Comparison of ENCODE assay signal across 19 cellular contexts in the genomic region with DNA sequence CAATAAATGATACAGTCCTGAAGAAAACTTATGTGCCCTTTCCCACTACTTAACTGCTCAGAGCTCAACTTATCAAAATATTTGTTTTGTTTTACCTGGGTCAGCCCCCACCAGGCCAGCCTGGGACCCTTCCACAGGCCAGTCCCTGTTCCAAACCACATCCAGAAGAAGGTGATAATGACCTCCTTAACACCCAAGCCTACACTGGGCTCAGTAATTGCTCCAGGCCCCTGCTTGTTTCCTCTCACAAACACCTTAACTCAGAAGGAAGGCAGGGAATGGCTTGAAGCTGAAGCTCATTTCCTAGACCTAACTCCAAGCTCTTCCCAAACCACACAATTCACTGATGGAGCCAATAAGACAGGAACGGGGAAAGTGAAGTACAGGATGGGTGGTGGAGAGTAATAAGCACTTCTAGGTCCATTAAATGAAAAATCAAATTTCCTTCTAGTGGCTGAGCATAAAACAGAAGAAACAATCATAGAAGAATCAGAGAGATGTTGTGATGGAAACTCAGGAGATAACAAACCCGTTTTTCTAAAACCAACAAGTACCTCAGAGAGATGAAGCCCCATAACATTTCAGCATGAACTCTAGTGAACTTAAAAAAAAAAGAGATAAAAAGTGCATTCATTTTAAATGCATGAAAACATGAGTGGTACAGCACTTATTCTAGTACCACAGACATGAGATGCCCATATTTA.
DNase-seq lines count a peak whose midpoint lies in the region; ATAC-seq and TF ChIP-seq lines count a peak whose summit lies in the region.
"Had no signal": no experiment of that assay in that cellular context is flagged by ENCODE, and none has a peak within 500 bp of the region (broad histone marks: within the 10 kb centered on the region; RNA-seq: fewer than 3 reads in every experiment).

No MANE protein-coding gene starts in this region.

- H2BK120ac ChIP-seq in mesenchymal stem cell (ENCODE audit: low read depth, low read length): no peak overlapping the region

- no peak for ATAC-seq in activated T-helper 17 cell treated with anti-CD3 and anti-CD28 coated beads, Interleukin-2, amount 50 U/mL, for 72 hours (replicated peaks)

- CTCF ChIA-PET in activated naive CD4-positive, alpha-beta T cell treated with anti-CD3 and anti-CD28 coated beads for 36 hours (lab: Charles Lee): interaction anchor here (0.6 to 3.4 kb wide), 4 partner anchors 10 to 739 kb away, joined by 3 to 17 read pairs (median 4); no protein-coding TSS in a partner anchor

- intact Hi-C loops in activated naive CD4-positive, alpha-beta T cell treated with anti-CD3 and anti-CD28 coated beads for 36 hours (cut with micrococcal nuclease): loop anchor here (2.0 to 5.0 kb wide), 2 partner anchors 73 to 319 kb away; no protein-coding TSS in a partner anchor
- intact Hi-C loops in stomach (cut with DNase I; ENCODE audit: low total_unique reads): no loop called here

- TF ChIP-seq EP300 in stomach (IDR thresholded peaks at IDR 0.05): no peak

- H3K23ac ChIP-seq in mesenchymal stem cell (ENCODE audit: low read length in 2 of 2): no peak overlapping the region

- H3K9me3 ChIP-seq in mesenchymal stem cell (ENCODE audit: control insufficient read depth, low read length): no peaks in the 10 kb centered on the region
- no peaks in the 10 kb centered on the region for H3K9me3 ChIP-seq in stomach
- no peaks in the 10 kb centered on the region for H3K9me3 ChIP-seq in MM.1S (replicated peaks; ENCODE audit: insufficient read depth, low read length)
- H3K9me3 ChIP-seq: Peyer's patch, sigmoid colon, tibial nerve had no signal

- H3K14ac ChIP-seq in mesenchymal stem cell (ENCODE audit: low read length in 2 of 2): peak overlapping the region in 1 of 2 experiments; percentile 31

- no peaks in the 10 kb centered on the region for H4K20me1 ChIP-seq in MM.1S (ENCODE audit: insufficient read depth, low read length)

- peak overlapping the region in 1 of 2 experiments; percentile 60 for H2BK12ac ChIP-seq in mesenchymal stem cell (ENCODE audit: low read length in 2 of 2)

- H4K8ac ChIP-seq in mesenchymal stem cell (ENCODE audit: low read length): no peak overlapping the region

- peaks cover 0 to 47% of the 10 kb centered on the region in 2 experiments for H3K36me3 ChIP-seq in mesenchymal stem cell (ENCODE audit: control insufficient read depth in 1 of 2, insufficient read depth in 2 of 2, low read depth in 1 of 2, low read length in 2 of 2)
- H3K36me3 ChIP-seq in stomach: no peaks in the 10 kb centered on the region
- no peaks in the 10 kb centered on the region for H3K36me3 ChIP-seq in MM.1S (replicated peaks; ENCODE audit: insufficient read depth, low read length)
- H3K36me3 ChIP-seq: brain microvascular endothelial cell, Peyer's patch, sigmoid colon, tibial nerve had no signal

- no peak overlapping the region for H3K4me3 Mint-ChIP-seq in activated naive CD4-positive, alpha-beta T cell treated with anti-CD3 and anti-CD28 coated beads for 36 hours
- peak overlapping the region; percentile 32 for H3K4me3 Mint-ChIP-seq in activated T-helper 17 cell treated with anti-CD3 and anti-CD28 coated beads, Interleukin-2, amount 50 U/mL, for 72 hours
- H3K4me3 Mint-ChIP-seq: IgD-negative memory B cell had no signal

- peaks cover 15% of the 10 kb centered on the region for H3K79me1 ChIP-seq in mesenchymal stem cell (replicated peaks; ENCODE audit: low read length, poor library complexity, severe bottlenecking)

- peak overlapping the region; percentile 7 for H2AK5ac ChIP-seq in mesenchymal stem cell (ENCODE audit: low read length, severe bottlenecking)

- no peak overlapping the region for H2BK5ac ChIP-seq in mesenchymal stem cell (ENCODE audit: low read depth, low read length, poor library complexity, severe bottlenecking)

- H3F3A ChIP-seq in MM.1S (ENCODE audit: insufficient read depth, low read length): no peaks in the 10 kb centered on the region

- peak overlapping the region in 1 of 2 experiments; percentile 15 for H3K4ac ChIP-seq in mesenchymal stem cell (ENCODE audit: low read depth in 1 of 2, low read length in 2 of 2)

- H4K91ac ChIP-seq in mesenchymal stem cell (ENCODE audit: low read length): no peak overlapping the region

- TF ChIP-seq CTCF in stomach (IDR thresholded peaks at IDR 0.05): no peak
- no peak for TF ChIP-seq CTCF in MM.1S (IDR thresholded peaks at IDR 0.05; ENCODE audit: low read length)

- no peak for TF ChIP-seq POLR2A in stomach (IDR thresholded peaks at IDR 0.05)

- no peaks in the 10 kb centered on the region for H3K36me3 Mint-ChIP-seq in activated naive CD4-positive, alpha-beta T cell treated with anti-CD3 and anti-CD28 coated beads for 36 hours (ENCODE audit: low read depth)
- H3K36me3 Mint-ChIP-seq in activated T-helper 17 cell treated with anti-CD3 and anti-CD28 coated beads, Interleukin-2, amount 50 U/mL, for 72 hours (ENCODE audit: low read depth): peaks cover 14% of the 10 kb centered on the region
- H3K36me3 Mint-ChIP-seq: IgD-negative memory B cell had no signal

- no peaks in the 10 kb centered on the region for H3K27me3 ChIP-seq in mesenchymal stem cell (ENCODE audit: control insufficient read depth in 1 of 2, insufficient read depth in 1 of 2, low read length in 2 of 2)
- no peaks in the 10 kb centered on the region for H3K27me3 ChIP-seq in stomach
- H3K27me3 ChIP-seq in MM.1S (replicated peaks; ENCODE audit: insufficient read depth, low read length): no peaks in the 10 kb centered on the region
- H3K27me3 ChIP-seq: brain microvascular endothelial cell, Peyer's patch, sigmoid colon, tibial nerve had no signal

- H3K4me3 ChIP-seq in mesenchymal stem cell (ENCODE audit: insufficient read depth in 1 of 2, low read depth in 1 of 2, low read length in 2 of 2): peak overlapping the region in 1 of 2 experiments; percentile 32
- no peak overlapping the region for H3K4me3 ChIP-seq in stomach
- H3K4me3 ChIP-seq in MM.1S (ENCODE audit: low read length): no peak overlapping the region
- H3K4me3 ChIP-seq: Peyer's patch, sigmoid colon, tibial nerve had no signal

- H3K4me2 ChIP-seq in mesenchymal stem cell (ENCODE audit: low read length, poor library complexity, severe bottlenecking): no peak overlapping the region
- H3K4me2 ChIP-seq in MM.1S (ENCODE audit: low read depth, low read length): no peak overlapping the region

- peak overlapping the region; percentile 33 for H3K27ac Mint-ChIP-seq in activated naive CD4-positive, alpha-beta T cell treated with anti-CD3 and anti-CD28 coated beads for 36 hours
- H3K27ac Mint-ChIP-seq in activated T-helper 17 cell treated with anti-CD3 and anti-CD28 coated beads, Interleukin-2, amount 50 U/mL, for 72 hours: peak overlapping the region; percentile 81

- no peak for DNase-seq in activated naive CD4-positive, alpha-beta T cell treated with anti-CD3 and anti-CD28 coated beads for 36 hours
- no peak for DNase-seq in activated naive CD4-positive, alpha-beta T cell (lab: John Stamatoyannopoulos, UW)
- DNase-seq in mesenchymal stem cell: no peak
- DNase-seq in stomach: no peak
- DNase-seq in NCI-H187 treated with DMSO at 0.1 percent for 48 hours (lab: John Stamatoyannopoulos, UW): no peak
- no peak for DNase-seq in hepatic stellate cell (ENCODE audit: low spot score)
- no peak for DNase-seq in MM.1S
- DNase-seq: ACHN, brain microvascular endothelial cell, COR-L47, foreskin melanocyte, NCI-H1048, NCI-H2107, NCI-H748 treated with DMSO at 0.1 percent for 48 hours, Peyer's patch, sigmoid colon had no signal

- H3K9ac ChIP-seq in mesenchymal stem cell (ENCODE audit: low read length): peak overlapping the region; percentile 52
- no peak overlapping the region for H3K9ac ChIP-seq in MM.1S (ENCODE audit: low read length)

- no peak overlapping the region for H2BK15ac ChIP-seq in mesenchymal stem cell (ENCODE audit: low read depth, poor library complexity, severe bottlenecking)

- H3K9me2 ChIP-seq in MM.1S (replicated peaks; ENCODE audit: insufficient read depth, low read length): no peaks in the 10 kb centered on the region

- peak overlapping the region in 1 of 2 experiments; percentile 6 for H3K18ac ChIP-seq in mesenchymal stem cell (ENCODE audit: low read depth in 1 of 2, low read length in 2 of 2)

- H3K27ac ChIP-seq in mesenchymal stem cell (ENCODE audit: low read length, poor library complexity, severe bottlenecking) (no peak overlapping the region), stomach (peak overlapping the region in 3 of 5 donors; percentile 12 to 44 (median 36)), MM.1S (ENCODE audit: low read length) (no peak overlapping the region)
- H3K27ac ChIP-seq: brain microvascular endothelial cell, Peyer's patch had no signal

- H3K27me3 Mint-ChIP-seq in activated naive CD4-positive, alpha-beta T cell treated with anti-CD3 and anti-CD28 coated beads for 36 hours (ENCODE audit: low read depth): no peaks in the 10 kb centered on the region
- H3K27me3 Mint-ChIP-seq in activated T-helper 17 cell treated with anti-CD3 and anti-CD28 coated beads, Interleukin-2, amount 50 U/mL, for 72 hours: no peaks in the 10 kb centered on the region
- H3K27me3 Mint-ChIP-seq: IgD-negative memory B cell had no signal

- no CpG with 5 or more reads among the region's 2 CpGs for WGBS in mesenchymal stem cell
- WGBS in stomach, 5 donors: 62 to 79% (median 68%) methylated on average over 2 of the region's 2 CpGs

- H3K4me1 ChIP-seq in mesenchymal stem cell (ENCODE audit: control insufficient read depth, insufficient read depth, low read depth, low read length) (peaks cover 5% of the 10 kb centered on the region), stomach (peaks cover 5 to 91% (median 45%) of the 10 kb centered on the region in 4 donors), MM.1S (ENCODE audit: low read length) (peaks cover 7% of the 10 kb centered on the region; the same call in 1 of the 2 replicates)

- peaks cover 79% of the 10 kb centered on the region for H3K4me1 Mint-ChIP-seq in activated naive CD4-positive, alpha-beta T cell treated with anti-CD3 and anti-CD28 coated beads for 36 hours (ENCODE audit: low read depth)
- peaks cover 73% of the 10 kb centered on the region for H3K4me1 Mint-ChIP-seq in activated T-helper 17 cell treated with anti-CD3 and anti-CD28 coated beads, Interleukin-2, amount 50 U/mL, for 72 hours

- H2AFZ ChIP-seq in mesenchymal stem cell (ENCODE audit: low read depth, low read length): peak overlapping the region; percentile 30
- H2AFZ ChIP-seq in MM.1S (ENCODE audit: low read length): no peak overlapping the region

- H3K9me3 Mint-ChIP-seq in activated naive CD4-positive, alpha-beta T cell treated with anti-CD3 and anti-CD28 coated beads for 36 hours: no peaks in the 10 kb centered on the region
- no peaks in the 10 kb centered on the region for H3K9me3 Mint-ChIP-seq in activated T-helper 17 cell treated with anti-CD3 and anti-CD28 coated beads, Interleukin-2, amount 50 U/mL, for 72 hours
- H3K9me3 Mint-ChIP-seq: IgD-negative memory B cell had no signal

- H3K79me2 ChIP-seq in MM.1S (ENCODE audit: low read length): peaks cover 26% of the 10 kb centered on the region; the same call in 1 of the 2 replicates

Comparison
In these comparisons a context has a peak if more than half of its experiments do, and no peak if none do; other contexts are left out.
1. H3K27ac ChIP-seq: peak in stomach (3 of 5); none in mesenchymal stem cell (single experiment) and MM.1S (single experiment).